In genomic region chr6:45590225-45590624, GRCh38 we compare ENCODE assay signal across 9 cellular contexts.
DNase-seq lines count a peak whose midpoint lies in the region; ATAC-seq, FAIRE-seq and TF ChIP-seq lines count a peak whose summit lies in the region.
"Had no signal": no experiment of that assay in that cellular context is flagged by ENCODE, and none has a peak within 500 bp of the region (broad histone marks: within the 10 kb centered on the region; RNA-seq: fewer than 3 reads in every experiment).

No MANE protein-coding gene starts in this region.

- H4K20me1 ChIP-seq in MM.1S (ENCODE audit: insufficient read depth, low read length) = no peaks in the 10 kb centered on the region

- TF ChIP-seq CTCF in Panc1 (IDR thresholded peaks at IDR 0.05) (no peak), epithelial cell of esophagus (IDR thresholded peaks at IDR 0.05; ENCODE audit: insufficient read depth, low read depth, low read length, missing control alignments) (no peak), prostate gland (IDR thresholded peaks at IDR 0.05) (no peak), MM.1S (IDR thresholded peaks at IDR 0.05; ENCODE audit: low read length) (no peak)

- POLR2A ChIA-PET in Panc1 (lab: Charles Lee) = no interaction called here

- no peaks in the 10 kb centered on the region for H3K9me3 ChIP-seq in Panc1 (ENCODE audit: control insufficient read depth, insufficient read depth, low read depth, low read length)
- no peaks in the 10 kb centered on the region for H3K9me3 ChIP-seq in prostate gland
- no peaks in the 10 kb centered on the region for H3K9me3 ChIP-seq in MM.1S (replicated peaks; ENCODE audit: insufficient read depth, low read length)

- H3K36me3 ChIP-seq in Panc1 (ENCODE audit: control insufficient read depth, insufficient read depth, low read length) (no peaks in the 10 kb centered on the region), prostate gland (no peaks in the 10 kb centered on the region), MM.1S (replicated peaks; ENCODE audit: insufficient read depth, low read length) (no peaks in the 10 kb centered on the region)

- FAIRE-seq in frontal cortex (lab: Jason Lieb, UNC) = no peak

- no peaks in the 10 kb centered on the region; the same call in 1 of the 2 replicates for H3K9me2 ChIP-seq in MM.1S (replicated peaks; ENCODE audit: insufficient read depth, low read length)

- TF ChIP-seq POLR2A in prostate gland (IDR thresholded peaks at IDR 0.05) = no peak

- no peaks in the 10 kb centered on the region for H3K79me2 ChIP-seq in MM.1S (ENCODE audit: low read length)

- BruUV-seq in Panc1 (replicated peaks; lab: Mats Ljungman, UMichigan) = no TSS peak

- in situ Hi-C loops in Panc1 (cut with HindIII; ENCODE audit: low pct_unique_long_range_greater_than_20kb, low sequenced_read_pairs) = no loop called here

- no peak overlapping the region for H3K4me3 ChIP-seq in Panc1 (ENCODE audit: low read depth in 2 of 2, low read length in 2 of 2)
- no peak overlapping the region for H3K4me3 ChIP-seq in epithelial cell of esophagus (ENCODE audit: low read length)
- H3K4me3 ChIP-seq in prostate gland = no peak overlapping the region
- H3K4me3 ChIP-seq in MM.1S (ENCODE audit: low read length) = no peak overlapping the region

- no peaks in the 10 kb centered on the region for H3K27me3 ChIP-seq in Panc1 (ENCODE audit: control insufficient read depth, insufficient read depth, low read length)
- H3K27me3 ChIP-seq in prostate gland (replicated peaks; ENCODE audit: insufficient read depth) = no peaks in the 10 kb centered on the region
- no peaks in the 10 kb centered on the region for H3K27me3 ChIP-seq in MM.1S (replicated peaks; ENCODE audit: insufficient read depth, low read length)

- H3K4me1 ChIP-seq in Panc1 (ENCODE audit: control insufficient read depth, insufficient read depth, low read length) (peaks cover 8% of the 10 kb centered on the region; the same call in 1 of the 2 replicates), prostate gland (replicated peaks) (peaks cover 2% of the 10 kb centered on the region), MM.1S (ENCODE audit: low read length) (no peaks in the 10 kb centered on the region)

- H3K4me2 ChIP-seq in MM.1S (ENCODE audit: low read depth, low read length) = no peak overlapping the region

- H3K9ac ChIP-seq in MM.1S (ENCODE audit: low read length) = no peak overlapping the region

- H2AFZ ChIP-seq in MM.1S (ENCODE audit: low read length) = no peak overlapping the region

- DNase-seq in GM04504 (ENCODE audit: low read depth) = peak; percentile 77
- DNase-seq in Panc1 (ENCODE audit: low read depth, low spot score) = peak; percentile 24
- DNase-seq in epithelial cell of esophagus (ENCODE audit: low read depth) = peak; percentile 97
- DNase-seq in prostate gland (ENCODE audit: low spot score) = no peak
- no peak for DNase-seq in dedifferentiated amniotic fluid mesenchymal stem cell (ENCODE audit: extremely low spot score)
- DNase-seq in MM.1S = no peak
- no peak for DNase-seq in frontal cortex (ENCODE audit: low spot score in 2 of 2)
- DNase-seq: naive B cell had no signal

- no peaks in the 10 kb centered on the region for H3F3A ChIP-seq in MM.1S (ENCODE audit: insufficient read depth, low read length)

- ATAC-seq in Panc1 (no peak), GM18873 (IDR thresholded peaks at IDR 0.05; ENCODE audit: low FRiP score, unreplicated experiment) (no peak)

- 8% methylated on average over 4 of the region's 4 CpGs for WGBS in prostate gland

- intact Hi-C loops in Panc1 (cut with micrococcal nuclease; ENCODE audit: unreplicated experiment) = no loop called here
- intact Hi-C loops in prostate gland (cut with DNase I) = no loop called here

- CTCF ChIA-PET in Panc1 (lab: Charles Lee) = no interaction called here

- H3K27ac ChIP-seq in Panc1 (ENCODE audit: low read length) (no peak overlapping the region), prostate gland (peak overlapping the region; percentile 45 to 70), MM.1S (ENCODE audit: low read length) (no peak overlapping the region)

Comparison
In these comparisons a context has a peak if more than half of its experiments do, and no peak if none do; other contexts are left out.
1. DNase-seq: peak in GM04504 (single experiment), Panc1 (single experiment) and epithelial cell of esophagus (single experiment); none in prostate gland (single experiment), dedifferentiated amniotic fluid mesenchymal stem cell (single experiment), MM.1S (single experiment) and frontal cortex (0 of 2).
2. H3K27ac ChIP-seq: peak in prostate gland (2 of 2); none in Panc1 (single experiment) and MM.1S (single experiment).